Comparison of ENCODE assay signal across 7 cellular contexts in genomic region chr22:20386972-20387371, GRCh38.
"Had no signal": no experiment of that assay in that cellular context is flagged by ENCODE, and none has a peak within 500 bp of the region (broad histone marks: within the 10 kb centered on the region; RNA-seq: fewer than 3 reads in every experiment).

No MANE protein-coding gene starts in this region.

- FAIRE-seq: GM12878, GM12891, GM12892, GM18507, GM19239 had no signal

- H3K4me3 ChIP-seq: GM12878 had no signal

- ATAC-seq: GM12878 had no signal

- DNase-seq: GDM1, GF-D8 had no signal
